10 cellular contexts compared by ENCODE assay signal in the genomic region with DNA sequence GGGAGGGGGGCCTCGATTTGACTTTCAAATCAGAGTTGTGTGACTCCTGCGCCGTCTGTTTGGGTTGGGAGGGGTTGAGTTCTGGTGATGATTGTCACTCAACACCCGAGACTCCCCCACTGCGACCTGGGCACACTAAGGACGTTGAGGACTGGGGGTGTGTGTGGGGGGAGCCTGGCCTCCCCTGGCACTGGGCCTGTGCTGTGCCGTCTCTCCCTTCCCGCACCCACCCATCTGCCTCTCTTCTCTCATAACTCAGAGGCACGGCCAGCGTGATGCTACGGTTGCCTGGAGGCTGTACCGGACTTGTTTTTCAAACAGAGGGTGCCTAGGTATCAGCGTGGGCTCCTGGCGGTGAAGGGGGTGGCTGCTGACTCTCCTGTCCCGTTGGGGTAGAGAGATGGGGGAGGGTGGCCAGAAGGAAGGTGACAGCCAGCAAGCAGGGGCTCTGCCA. TPM values are rescaled to one million over a fixed set of nuclear protein-coding genes. Genes with fewer than 3 reads are reported as not detected.
A peak's percentile ranks its signal among the peaks of the same experiment; 100 is the strongest.
DNase-seq lines count a peak whose midpoint lies in the region; ATAC-seq and TF ChIP-seq lines count a peak whose summit lies in the region.
"Had no signal": no experiment of that assay in that cellular context is flagged by ENCODE, and none has a peak within 500 bp of the region (broad histone marks: within the 10 kb centered on the region; RNA-seq: fewer than 3 reads in every experiment).

No MANE protein-coding gene starts in this region.

- CTCF ChIA-PET in AG04449 (lab: Yijun Ruan, JAX): interaction anchor here (1.3 to 1.4 kb wide), 2 partner anchors 56 to 60 kb away, joined by 4 to 5 read pairs; partner anchors contain the start of gene PFKFB3

- H3K27ac Mint-ChIP-seq in chondrocyte (ENCODE audit: unreplicated experiment): no peak overlapping the region

- H3K36me3 ChIP-seq in HUES64 (ENCODE audit: insufficient read depth, low read length) (no peaks in the 10 kb centered on the region), muscle layer of duodenum (ENCODE audit: control insufficient read depth in 1 of 2, insufficient read depth in 2 of 2, low read length in 2 of 2) (no peaks in the 10 kb centered on the region)
- H3K36me3 ChIP-seq: thyroid gland had no signal

- H3K4me1 ChIP-seq in HUES64 (ENCODE audit: insufficient read depth, low read length) (peaks cover 12% of the 10 kb centered on the region), muscle layer of duodenum (ENCODE audit: control insufficient read depth in 1 of 2, insufficient read depth in 2 of 2, low read length in 2 of 2) (peaks cover 0 to 16% of the 10 kb centered on the region in 2 donors)

- no peaks in the 10 kb centered on the region for H3K36me3 Mint-ChIP-seq in chondrocyte (ENCODE audit: low read depth)

- POLR2A ChIA-PET in AG04449 (lab: Yijun Ruan, JAX): no interaction called here

- no peak for ATAC-seq in HG03108 (IDR thresholded peaks at IDR 0.05; ENCODE audit: unreplicated experiment)
- no peak for ATAC-seq in HG02763 (IDR thresholded peaks at IDR 0.05; ENCODE audit: unreplicated experiment)
- no peak for ATAC-seq in HG03097 (IDR thresholded peaks at IDR 0.05; ENCODE audit: low FRiP score, unreplicated experiment)

- H3K4me3 ChIP-seq in AG04449 (ENCODE audit: low read depth, low read length): peak overlapping the region; percentile 68
- H3K4me3 ChIP-seq in HUES64 (ENCODE audit: low read length): peak overlapping the region; percentile 56
- H3K4me3 ChIP-seq in muscle layer of duodenum (ENCODE audit: low read depth in 1 of 2, low read length in 2 of 2): peak overlapping the region; percentile 76 to 83

- no peak for DNase-seq in AG04449 (ENCODE audit: low read depth, low spot score)
- no peak for DNase-seq in chondrocyte (ENCODE audit: low spot score)
- no peak for DNase-seq in globus pallidus (ENCODE audit: low spot score)
- DNase-seq: NCI-H446 had no signal

- peak overlapping the region; percentile 77 for H3K4me3 Mint-ChIP-seq in chondrocyte (ENCODE audit: unreplicated experiment)

- H3K9me3 Mint-ChIP-seq in chondrocyte (ENCODE audit: low read depth): no peaks in the 10 kb centered on the region

- H3K9me3 ChIP-seq in HUES64 (ENCODE audit: insufficient read depth, low read depth, low read length) (no peaks in the 10 kb centered on the region), muscle layer of duodenum (ENCODE audit: control insufficient read depth in 1 of 2, low read length in 2 of 2) (no peaks in the 10 kb centered on the region)
- H3K9me3 ChIP-seq: thyroid gland had no signal

- peaks cover 32% of the 10 kb centered on the region for H3K27me3 ChIP-seq in HUES64 (ENCODE audit: insufficient read depth, low read length)
- no peaks in the 10 kb centered on the region for H3K27me3 ChIP-seq in muscle layer of duodenum (ENCODE audit: low read depth, low read length)
- H3K27me3 ChIP-seq: thyroid gland had no signal

- WGBS in HUES64: 35% methylated on average over 14 of the region's 15 CpGs

- TF ChIP-seq CTCF in AG04449 (IDR thresholded peaks at IDR 0.05; ENCODE audit: insufficient read depth, low read length, missing control alignments) (no peak), chondrocyte (IDR thresholded peaks at IDR 0.05) (no peak)

- peaks cover 44% of the 10 kb centered on the region for H3K4me1 Mint-ChIP-seq in chondrocyte (ENCODE audit: low read depth)

- H3K27ac ChIP-seq in HUES64 (ENCODE audit: low read depth, low read length): no peak overlapping the region
- no peak overlapping the region for H3K27ac ChIP-seq in muscle layer of duodenum (ENCODE audit: low read length)

- peak overlapping the region; percentile 68; the same call in 1 of the 2 replicates for H3K9ac ChIP-seq in HUES64 (ENCODE audit: low read depth, low read length)

- no peaks in the 10 kb centered on the region for H3K27me3 Mint-ChIP-seq in chondrocyte (ENCODE audit: low read depth)

RNA-seq across cellular contexts. Expression of gene PFKFB3, which starts 56.7 kb away (rescaled TPM):
- 19.8 TPM for polyA plus RNA-seq in HUES64 (2013, experiment 1 of 2)
- polyA plus RNA-seq in HUES64 (2013, experiment 2 of 2): 17.9 TPM
- 40.3 to 46.5 TPM (median 41.6 TPM) in 3 replicates for total RNA-seq in chondrocyte

RNA-seq across cellular contexts. Expression of gene RBM17, which starts 57.2 kb away (rescaled TPM):
- 90.3 TPM for polyA plus RNA-seq in HUES64 (2013, experiment 1 of 2)
- 83.3 TPM for polyA plus RNA-seq in HUES64 (2013, experiment 2 of 2)
- total RNA-seq in chondrocyte: 56.3 to 59.0 TPM (median 57.0 TPM) in 3 replicates
